In the genomic region with DNA sequence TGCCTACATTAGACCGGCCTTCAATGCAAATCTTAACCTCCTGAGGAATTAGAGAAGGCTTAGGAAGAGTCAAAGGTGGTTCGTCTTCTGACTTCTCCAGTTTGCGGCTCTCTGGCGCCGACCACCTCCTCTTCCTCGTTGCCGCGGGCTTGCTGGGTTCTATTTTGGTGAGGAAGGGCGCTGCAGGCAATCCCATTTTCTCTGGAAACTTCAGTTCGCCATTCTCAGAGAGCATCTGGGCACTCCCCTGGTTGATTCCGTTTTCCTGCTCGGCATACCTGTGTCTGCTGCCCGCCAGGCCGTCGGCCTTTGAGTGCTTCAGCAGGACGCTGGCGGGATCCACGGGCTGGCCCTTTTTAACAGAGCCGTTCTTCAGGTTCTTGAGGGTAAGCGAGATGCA, we compare ENCODE assay signal across 1 cellular context.
TF ChIP-seq lines count a peak whose summit lies in the region.

No MANE protein-coding gene starts in this region.

TF ChIP-seq in WTC11, 78 proteins besides CTCF, POLR2A, EP300 and RAD21 (continued from another document):
- TF ChIP-seq, protein P1, sequence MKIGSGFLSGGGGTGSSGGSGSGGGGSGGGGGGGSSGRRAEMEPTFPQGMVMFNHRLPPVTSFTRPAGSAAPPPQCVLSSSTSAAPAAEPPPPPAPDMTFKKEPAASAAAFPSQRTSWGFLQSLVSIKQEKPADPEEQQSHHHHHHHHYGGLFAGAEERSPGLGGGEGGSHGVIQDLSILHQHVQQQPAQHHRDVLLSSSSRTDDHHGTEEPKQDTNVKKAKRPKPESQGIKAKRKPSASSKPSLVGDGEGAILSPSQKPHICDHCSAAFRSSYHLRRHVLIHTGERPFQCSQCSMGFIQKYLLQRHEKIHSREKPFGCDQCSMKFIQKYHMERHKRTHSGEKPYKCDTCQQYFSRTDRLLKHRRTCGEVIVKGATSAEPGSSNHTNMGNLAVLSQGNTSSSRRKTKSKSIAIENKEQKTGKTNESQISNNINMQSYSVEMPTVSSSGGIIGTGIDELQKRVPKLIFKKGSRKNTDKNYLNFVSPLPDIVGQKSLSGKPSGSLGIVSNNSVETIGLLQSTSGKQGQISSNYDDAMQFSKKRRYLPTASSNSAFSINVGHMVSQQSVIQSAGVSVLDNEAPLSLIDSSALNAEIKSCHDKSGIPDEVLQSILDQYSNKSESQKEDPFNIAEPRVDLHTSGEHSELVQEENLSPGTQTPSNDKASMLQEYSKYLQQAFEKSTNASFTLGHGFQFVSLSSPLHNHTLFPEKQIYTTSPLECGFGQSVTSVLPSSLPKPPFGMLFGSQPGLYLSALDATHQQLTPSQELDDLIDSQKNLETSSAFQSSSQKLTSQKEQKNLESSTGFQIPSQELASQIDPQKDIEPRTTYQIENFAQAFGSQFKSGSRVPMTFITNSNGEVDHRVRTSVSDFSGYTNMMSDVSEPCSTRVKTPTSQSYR (CRISPR knock-in tag; IDR thresholded peaks at IDR 0.05) = no peak
- TF ChIP-seq, protein P2, sequence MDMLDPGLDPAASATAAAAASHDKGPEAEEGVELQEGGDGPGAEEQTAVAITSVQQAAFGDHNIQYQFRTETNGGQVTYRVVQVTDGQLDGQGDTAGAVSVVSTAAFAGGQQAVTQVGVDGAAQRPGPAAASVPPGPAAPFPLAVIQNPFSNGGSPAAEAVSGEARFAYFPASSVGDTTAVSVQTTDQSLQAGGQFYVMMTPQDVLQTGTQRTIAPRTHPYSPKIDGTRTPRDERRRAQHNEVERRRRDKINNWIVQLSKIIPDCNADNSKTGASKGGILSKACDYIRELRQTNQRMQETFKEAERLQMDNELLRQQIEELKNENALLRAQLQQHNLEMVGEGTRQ (CRISPR knock-in tag; IDR thresholded peaks at IDR 0.05) = no peak
- no peak for TF ChIP-seq E2F1 (CRISPR knock-in tag; IDR thresholded peaks at IDR 0.05)
- no peak for TF ChIP-seq RELA (CRISPR knock-in tag; IDR thresholded peaks at IDR 0.05; ENCODE audit: borderline replicate concordance)
- TF ChIP-seq ZNF232 (CRISPR knock-in tag; IDR thresholded peaks at IDR 0.05) = no peak
- TF ChIP-seq ZBTB43 (CRISPR knock-in tag; IDR thresholded peaks at IDR 0.05) = no peak
- no peak for TF ChIP-seq NR3C1 (CRISPR knock-in tag; conservative IDR thresholded peaks at IDR 0.05; ENCODE audit: low read depth)
- no peak for TF ChIP-seq GTF2I (CRISPR knock-in tag; conservative IDR thresholded peaks at IDR 0.05)
